In genomic region chr1:15286452-15286851, GRCh38 we compare ENCODE assay signal across 28 cellular contexts. TPM values are rescaled to one million over a fixed set of nuclear protein-coding genes. Genes with fewer than 3 reads are reported as not detected.
"Had no signal": no experiment of that assay in that cellular context is flagged by ENCODE, and none has a peak within 500 bp of the region (broad histone marks: within the 10 kb centered on the region; RNA-seq: fewer than 3 reads in every experiment).

No MANE protein-coding gene starts in this region.

- ATAC-seq: naive thymus-derived CD8-positive, alpha-beta T cell; pancreas; right cardiac atrium; sciatic nerve; stimulated activated naive B cell treated with anti-CD40 and anti-IgM and Interleukin-4, amounts not matched to agents 10 μg/mL and 1 μg/mL and 100 μg/mL, for 72 hours; stimulated activated naive CD8-positive, alpha-beta T cell treated with anti-CD3 and anti-CD28 coated beads, Interleukin-15, Interleukin-2, amounts not matched to agents 100 U/mL and 50 U/mL, for 24 hours had no signal

- H3K4me1 Mint-ChIP-seq: immature natural killer cell; memory B cell; naive thymus-derived CD8-positive, alpha-beta T cell; neural crest cell had no signal

- H3K27ac ChIP-seq: left ventricle myocardium inferior, prostate gland, skin epidermis, testis, thyroid gland, upper lobe of left lung had no signal

- FAIRE-seq: kidney, pancreas, urothelium cell line had no signal

- H3K9me3 Mint-ChIP-seq: immature natural killer cell; naive thymus-derived CD8-positive, alpha-beta T cell; nephron; neural crest cell had no signal

- H3K27me3 ChIP-seq: pancreas, stomach, testis, thyroid gland, transverse colon, upper lobe of left lung had no signal

- H3K4me3 ChIP-seq: left ventricle myocardium inferior, lung, pancreas, prostate gland, skin epidermis, stomach, testis, thyroid gland, transverse colon, upper lobe of left lung had no signal

- H3K27ac Mint-ChIP-seq: memory B cell; naive thymus-derived CD8-positive, alpha-beta T cell; nephron; stimulated activated naive B cell treated with anti-CD40 and anti-IgM and Interleukin-4, amounts not matched to agents 10 μg/mL and 1 μg/mL and 100 μg/mL, for 72 hours had no signal

- H3K9me3 ChIP-seq: left ventricle myocardium inferior, pancreas, prostate gland, stomach, testis, thyroid gland, transverse colon, upper lobe of left lung had no signal

- H3K36me3 Mint-ChIP-seq: immature natural killer cell; naive thymus-derived CD8-positive, alpha-beta T cell had no signal

- H3K4me1 ChIP-seq: testis had no signal

- DNase-seq: hypothalamus; immature natural killer cell; left ventricle myocardium inferior; naive thymus-derived CD8-positive, alpha-beta T cell; nucleus accumbens; pancreas; retina; right cardiac atrium; stimulated activated CD4-positive, alpha-beta T cell treated with anti-CD3 and anti-CD28 coated beads, Interleukin-12 subunit alpha, Interleukin-12 subunit beta, amount 100 ng/mL, for 4 hours; stimulated activated CD4-positive, alpha-beta T cell treated with anti-CD3 and anti-CD28 coated beads, Interleukin-15, amount 100 ng/mL, for 24 hours; stimulated activated CD4-positive, alpha-beta T cell treated with anti-CD3 and anti-CD28 coated beads, Interleukin-2, amount 100 ng/mL, for 24 hours; stimulated activated CD4-positive, alpha-beta T cell treated with anti-CD3 and anti-CD28 coated beads, Interleukin-4, amount 100 ng/mL, for 1 hour; stimulated activated naive B cell treated with anti-CD40 and anti-IgM and Interleukin-4, amounts not matched to agents 10 μg/mL and 1 μg/mL and 100 μg/mL, for 72 hours; stimulated activated naive CD8-positive, alpha-beta T cell treated with anti-CD3 and anti-CD28 coated beads, Interleukin-15, Interleukin-2, amounts not matched to agents 100 U/mL and 50 U/mL, for 24 hours; stomach; testis; transverse colon had no signal

- H3K4me3 Mint-ChIP-seq: immature natural killer cell; memory B cell; naive thymus-derived CD8-positive, alpha-beta T cell; nephron; neural crest cell; stimulated activated naive B cell treated with anti-CD40 and anti-IgM and Interleukin-4, amounts not matched to agents 10 μg/mL and 1 μg/mL and 100 μg/mL, for 72 hours had no signal

- H3K36me3 ChIP-seq: left ventricle myocardium inferior, pancreas, prostate gland, stomach, thyroid gland, transverse colon, upper lobe of left lung had no signal

RNA-seq across cellular contexts. Expression of gene FHAD1, which starts 39.4 kb away (rescaled TPM):
- total RNA-seq: left ventricle myocardium inferior; naive thymus-derived CD8-positive, alpha-beta T cell had no signal
- polyA plus RNA-seq: naive thymus-derived CD8-positive, alpha-beta T cell had no signal
